In the genomic region with DNA sequence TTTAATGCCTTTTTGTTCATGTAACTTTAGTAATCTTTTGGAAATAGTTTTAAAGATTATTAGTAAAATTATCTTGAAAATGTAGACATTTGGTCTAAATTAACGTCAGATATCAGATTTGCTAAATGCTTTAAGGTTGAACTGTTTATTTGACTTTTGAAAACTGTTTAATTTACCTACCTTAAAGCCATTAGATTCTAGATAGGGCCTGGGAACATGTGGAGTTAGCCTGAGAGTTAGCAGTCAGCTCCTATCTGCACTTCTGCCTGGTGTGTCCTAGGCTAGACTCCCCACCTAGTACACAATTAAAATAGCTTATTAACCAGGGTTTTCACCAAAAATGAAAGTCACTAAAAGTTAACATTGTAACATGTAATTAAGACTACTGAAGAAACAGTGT, we compare ENCODE assay signal across 36 cellular contexts. TPM values are rescaled to one million over a fixed set of nuclear protein-coding genes. Genes with fewer than 3 reads are reported as not detected.
DNase-seq lines count a peak whose midpoint lies in the region; ATAC-seq, FAIRE-seq and TF ChIP-seq lines count a peak whose summit lies in the region.
"Had no signal": no experiment of that assay in that cellular context is flagged by ENCODE, and none has a peak within 500 bp of the region (broad histone marks: within the 10 kb centered on the region; RNA-seq: fewer than 3 reads in every experiment).

No MANE protein-coding gene starts in this region.

- H3K9me3 ChIP-seq in SK-N-SH = 0 out of 2 replicates have a peak, but pooled peaks cover 1% of the 10 kb centered on the region
- H3K9me3 ChIP-seq in endodermal cell (ENCODE audit: control insufficient read depth, low read length) = no peaks in the 10 kb centered on the region
- H3K9me3 ChIP-seq: A549, BE2C, Caco-2 had no signal

- no peaks in the 10 kb centered on the region for H3K27me3 ChIP-seq in SK-N-SH (ENCODE audit: insufficient read depth)
- H3K27me3 ChIP-seq in GM23338 (ENCODE audit: insufficient read depth) = no peaks in the 10 kb centered on the region
- H3K27me3 ChIP-seq in mesendoderm (ENCODE audit: insufficient read depth, low read length, poor library complexity) = no peaks in the 10 kb centered on the region
- H3K27me3 ChIP-seq in endodermal cell (ENCODE audit: control insufficient read depth, insufficient read depth, low read length, poor library complexity, severe bottlenecking) = no peaks in the 10 kb centered on the region
- H3K27me3 ChIP-seq: BE2C; BLaER1; BLaER1 treated with 17β-estradiol and CSF1 and Interleukin-3, amounts not matched to agents 10 nM and 100 nM had no signal

- no peak overlapping the region for H2BK5ac ChIP-seq in mesendoderm (ENCODE audit: low read length)

- H3K79me1 ChIP-seq in mesendoderm (ENCODE audit: low read length) = no peaks in the 10 kb centered on the region

- no peak overlapping the region for H3K4ac ChIP-seq in mesendoderm (ENCODE audit: low read depth, low read length)

- CTCF ChIA-PET in SK-N-SH (lab: Yijun Ruan, JAX) = interaction anchor here (0.6 to 2.1 kb wide), 4 partner anchors 50 to 706 kb away, joined by 3 to 6 read pairs (median 3); no protein-coding TSS in a partner anchor

- DNase-seq in SK-N-SH (no peak), GM23338 (ENCODE audit: low spot score) (no peak), mesendoderm (peak; percentile 25), endodermal cell (no peak)
- no peak for DNase-seq in activated CD4-positive, CD25-positive, alpha-beta regulatory T cell (lab: John Stamatoyannopoulos, UW)
- DNase-seq: 8988T; ACHN; AML-193; BE2C; C1 segment of cervical spinal cord; Caco-2; Calu3; CD4-positive, alpha-beta memory T cell; CD4-positive, alpha-beta T cell; CD4-positive, CD25-positive, alpha-beta regulatory T cell; CD8-positive, alpha-beta memory T cell; CD8-positive, alpha-beta T cell; COR-L47; DMS 273 treated with DMSO at 0.1 percent for 48 hours; DMS153; DMS53; DMS79; DMS79 treated with DMSO at 0.1 percent for 48 hours; DND-41; EL had no signal

- H3K4me3 Mint-ChIP-seq in GM23338 = no peak overlapping the region
- H3K4me3 Mint-ChIP-seq in endodermal cell = no peak overlapping the region
- H3K4me3 Mint-ChIP-seq: B cell; CD14-positive monocyte; CD4-positive, alpha-beta memory T cell; CD4-positive, alpha-beta T cell; CD4-positive, CD25-positive, alpha-beta regulatory T cell; CD8-positive, alpha-beta memory T cell; CD8-positive, alpha-beta T cell had no signal

- H3K9me2 ChIP-seq in SK-N-SH = no peaks in the 10 kb centered on the region
- H3K9me2 ChIP-seq in GM23338 (ENCODE audit: insufficient read depth) = no peaks in the 10 kb centered on the region; the same call in 1 of the 2 replicates

- 70% methylated on average over 1 of the region's 1 CpG for WGBS in SK-N-SH (ENCODE audit: low lambda C conversion rate)
- WGBS in mesendoderm (ENCODE audit: extremely low coverage, insufficient coverage, low lambda C conversion rate) = no CpG with 5 or more reads among the region's 1 CpG
- WGBS in endodermal cell (ENCODE audit: insufficient coverage in 1 of 2, insufficient read length in 1 of 2), 2 experiments = 93% methylated on average over 1 of the region's 1 CpG; no CpG with 5 or more reads in 1 of the 2 experiments

- no peak overlapping the region for H3K56ac ChIP-seq in mesendoderm (ENCODE audit: low read length)

- H3K27ac Mint-ChIP-seq in GM23338 (no peak overlapping the region), endodermal cell (no peak overlapping the region)
- H3K27ac Mint-ChIP-seq: B cell; CD14-positive monocyte; CD4-positive, alpha-beta memory T cell; CD4-positive, alpha-beta T cell; CD4-positive, CD25-positive, alpha-beta regulatory T cell; CD8-positive, alpha-beta memory T cell; CD8-positive, alpha-beta T cell had no signal

- no peak overlapping the region for H3K9ac ChIP-seq in SK-N-SH
- no peak overlapping the region for H3K9ac ChIP-seq in mesendoderm (ENCODE audit: low read length)
- no peak overlapping the region for H3K9ac ChIP-seq in endodermal cell (ENCODE audit: extremely low read depth, low read length, poor library complexity, severe bottlenecking)
- H3K9ac ChIP-seq: BLaER1; BLaER1 treated with 17β-estradiol and CSF1 and Interleukin-3, amounts not matched to agents 10 nM and 100 nM had no signal

- H3K36me3 ChIP-seq in SK-N-SH (replicated peaks in 1 of 2; ENCODE audit: control insufficient read depth in 1 of 2, insufficient read depth in 2 of 2, low read length in 1 of 2) (no peaks in the 10 kb centered on the region), GM23338 (ENCODE audit: insufficient read depth) (no peaks in the 10 kb centered on the region), mesendoderm (ENCODE audit: control insufficient read depth, insufficient read depth, low read length) (no peaks in the 10 kb centered on the region), endodermal cell (ENCODE audit: control insufficient read depth, insufficient read depth, low read length) (no peaks in the 10 kb centered on the region)
- H3K36me3 ChIP-seq: BE2C; BLaER1; BLaER1 treated with 17β-estradiol and CSF1 and Interleukin-3, amounts not matched to agents 10 nM and 100 nM had no signal

- H3F3A ChIP-seq in SK-N-SH (replicated peaks; ENCODE audit: insufficient read depth) = peaks cover 9% of the 10 kb centered on the region
- no peaks in the 10 kb centered on the region for H3F3A ChIP-seq in GM23338 (replicated peaks; ENCODE audit: low read depth)

- H3K27me3 Mint-ChIP-seq in GM23338 (ENCODE audit: insufficient read depth, low read depth, poor library complexity) (peaks cover 3% of the 10 kb centered on the region), endodermal cell (ENCODE audit: insufficient read depth) (peaks cover 15% of the 10 kb centered on the region)
- H3K27me3 Mint-ChIP-seq: B cell had no signal

- H3K4me1 ChIP-seq in SK-N-SH (ENCODE audit: control insufficient read depth in 1 of 2, insufficient read depth in 2 of 2, low read depth in 1 of 2, low read length in 1 of 2) (peaks cover 12 to 36% of the 10 kb centered on the region in 2 experiments; a peak in 3 of 4 replicates), GM23338 (ENCODE audit: insufficient read depth) (peaks cover 4% of the 10 kb centered on the region), mesendoderm (ENCODE audit: control insufficient read depth, low read depth, low read length) (peaks cover 2% of the 10 kb centered on the region), endodermal cell (ENCODE audit: control insufficient read depth, insufficient read depth, low read length) (peaks cover 14% of the 10 kb centered on the region)
- H3K4me1 ChIP-seq: A549, BE2C, BLaER1 had no signal

- no peaks in the 10 kb centered on the region for H4K20me1 ChIP-seq in SK-N-SH (ENCODE audit: insufficient read depth)
- H4K20me1 ChIP-seq in GM23338 (replicated peaks; ENCODE audit: insufficient read depth) = no peaks in the 10 kb centered on the region
- H4K20me1 ChIP-seq: BLaER1; BLaER1 treated with 17β-estradiol and CSF1 and Interleukin-3, amounts not matched to agents 10 nM and 100 nM had no signal

- FAIRE-seq in A204.1 (lab: Jason Lieb, UNC) = peak; percentile 14
- FAIRE-seq: A549, D721Med had no signal

- H3K23ac ChIP-seq in mesendoderm (ENCODE audit: low read length) = no peak overlapping the region

- ATAC-seq in SK-N-SH treated with all-trans-retinoic acid at 6 μM for 48 hours = no peak
- ATAC-seq in GM23338 = no peak
- ATAC-seq in HG03439 (IDR thresholded peaks at IDR 0.05; ENCODE audit: unreplicated experiment) = no peak
- ATAC-seq: A549; CD8-positive, alpha-beta T cell had no signal

- TF ChIP-seq RAD21 in SK-N-SH (IDR thresholded peaks at IDR 0.05; ENCODE audit: low read length) = no peak

- H3K9me3 Mint-ChIP-seq in GM23338 (no peaks in the 10 kb centered on the region), endodermal cell (no peaks in the 10 kb centered on the region)
- H3K9me3 Mint-ChIP-seq: CD4-positive, alpha-beta memory T cell; CD4-positive, alpha-beta T cell had no signal

- H3K4me2 ChIP-seq in SK-N-SH (no peak overlapping the region), GM23338 (no peak overlapping the region), mesendoderm (ENCODE audit: low read length) (no peak overlapping the region)
- H3K4me2 ChIP-seq: A549; BLaER1; BLaER1 treated with 17β-estradiol and CSF1 and Interleukin-3, amounts not matched to agents 10 nM and 100 nM had no signal

- H3K36me3 Mint-ChIP-seq in GM23338 (ENCODE audit: low read depth) = no peaks in the 10 kb centered on the region
- no peaks in the 10 kb centered on the region for H3K36me3 Mint-ChIP-seq in endodermal cell (ENCODE audit: low read depth)
- H3K36me3 Mint-ChIP-seq: CD14-positive monocyte; CD4-positive, alpha-beta memory T cell; CD4-positive, CD25-positive, alpha-beta regulatory T cell; CD8-positive, alpha-beta memory T cell; CD8-positive, alpha-beta T cell had no signal

- TF ChIP-seq EP300 in SK-N-SH (IDR thresholded peaks at IDR 0.05; ENCODE audit: borderline replicate concordance in 1 of 2, low read depth in 1 of 2, low read length in 1 of 2) = peak in 1 of 2 experiments; percentile 57; a peak in 2 of 4 replicates

- no peak overlapping the region for H2BK120ac ChIP-seq in mesendoderm (ENCODE audit: low read depth, low read length)

- no peak overlapping the region for H3K18ac ChIP-seq in mesendoderm (ENCODE audit: low read length)

- no peak overlapping the region for H3K4me3 ChIP-seq in SK-N-SH (ENCODE audit: low read depth in 2 of 2, low read length in 1 of 2)
- no peak overlapping the region for H3K4me3 ChIP-seq in GM23338
- H3K4me3 ChIP-seq in mesendoderm (ENCODE audit: low read length) = no peak overlapping the region
- no peak overlapping the region for H3K4me3 ChIP-seq in endodermal cell (ENCODE audit: low read length)
- H3K4me3 ChIP-seq: A549; BLaER1; BLaER1 treated with 17β-estradiol and CSF1 and Interleukin-3, amounts not matched to agents 10 nM and 100 nM had no signal

- TF ChIP-seq CTCF in SK-N-SH (IDR thresholded peaks at IDR 0.05) (no peak), GM23338 (conservative IDR thresholded peaks at IDR 0.05; ENCODE audit: low read depth in 2 of 2) (no peak), endodermal cell (conservative IDR thresholded peaks at IDR 0.05) (no peak)

- POLR2A ChIA-PET in SK-N-SH (lab: Yijun Ruan, JAX) = no interaction called here

- peaks cover 21% of the 10 kb centered on the region for H3K4me1 Mint-ChIP-seq in GM23338
- H3K4me1 Mint-ChIP-seq in endodermal cell = peaks cover 30% of the 10 kb centered on the region
- H3K4me1 Mint-ChIP-seq: B cell; CD4-positive, CD25-positive, alpha-beta regulatory T cell; CD8-positive, alpha-beta memory T cell had no signal

- H4K5ac ChIP-seq in mesendoderm (ENCODE audit: low read length) = no peak overlapping the region

- no peaks in the 10 kb centered on the region for H3K79me2 ChIP-seq in SK-N-SH (ENCODE audit: insufficient read depth)
- no peaks in the 10 kb centered on the region for H3K79me2 ChIP-seq in GM23338 (replicated peaks; ENCODE audit: insufficient read depth)
- no peaks in the 10 kb centered on the region for H3K79me2 ChIP-seq in mesendoderm (ENCODE audit: control insufficient read depth, insufficient read depth, low read length)

- H2AK5ac ChIP-seq in mesendoderm (ENCODE audit: low read length) = no peak overlapping the region

- H3K27ac ChIP-seq in SK-N-SH (ENCODE audit: low read depth in 2 of 2, low read length in 1 of 2) (no peak overlapping the region; a peak in 1 of 4 replicates), GM23338 (ENCODE audit: low read depth) (no peak overlapping the region), mesendoderm (ENCODE audit: low read depth, low read length) (no peak overlapping the region), endodermal cell (ENCODE audit: low read depth, low read length) (no peak overlapping the region)
- H3K27ac ChIP-seq: 22Rv1; A549; BLaER1; BLaER1 treated with 17β-estradiol and CSF1 and Interleukin-3, amounts not matched to agents 10 nM and 100 nM; C4-2B had no signal

- H4K8ac ChIP-seq in mesendoderm (ENCODE audit: low read depth, low read length) = no peak overlapping the region

- H2AFZ ChIP-seq in SK-N-SH (ENCODE audit: low read depth) = no peak overlapping the region
- H2AFZ ChIP-seq in GM23338 = peak overlapping the region; percentile 34; the same call in 1 of the 2 replicates

- H2BK15ac ChIP-seq in mesendoderm (replicated peaks; ENCODE audit: low read depth) = no peak overlapping the region

RNA-seq across cellular contexts. Expression of gene CFAP20DC, which starts 53.7 kb away (rescaled TPM):
- polyA plus RNA-seq in SK-N-SH (2012; rRNA removed) (1.8 and 1.9 TPM in 2 replicates), GM23338 (2016; fragmentation: Nextera tagmentation; extraction: Ambion mirVana) (4.9 and 7.4 TPM in 2 replicates)
- polyA plus RNA-seq in SK-N-SH (2012; cell fraction: cytosol; rRNA removed) = 2.2 and 2.4 TPM in 2 replicates
- 1.6 and 2.3 TPM in 2 replicates for polyA plus RNA-seq in SK-N-SH (2012; cell fraction: nucleus; rRNA removed)
- total RNA-seq in GM23338 (2014; rRNA removed; shearing (Covaris generic)) = 11.4 and 14.2 TPM in 2 replicates
- polyA plus RNA-seq in mesendoderm (2013, experiment 1 of 2) = 2.1 TPM
- 2.0 TPM for polyA plus RNA-seq in mesendoderm (2013, experiment 2 of 2)
- 1 to 10 TPM; 6.5 to 9.5 TPM for total RNA-seq in endodermal cell
- 9.7 TPM for polyA plus RNA-seq in endodermal cell (2013, experiment 1 of 2)
- 9.9 TPM for polyA plus RNA-seq in endodermal cell (2013, experiment 2 of 2)
- polyA plus RNA-seq: CD14-positive monocyte; CD8-positive, alpha-beta memory T cell had no signal
